In the genomic region with DNA sequence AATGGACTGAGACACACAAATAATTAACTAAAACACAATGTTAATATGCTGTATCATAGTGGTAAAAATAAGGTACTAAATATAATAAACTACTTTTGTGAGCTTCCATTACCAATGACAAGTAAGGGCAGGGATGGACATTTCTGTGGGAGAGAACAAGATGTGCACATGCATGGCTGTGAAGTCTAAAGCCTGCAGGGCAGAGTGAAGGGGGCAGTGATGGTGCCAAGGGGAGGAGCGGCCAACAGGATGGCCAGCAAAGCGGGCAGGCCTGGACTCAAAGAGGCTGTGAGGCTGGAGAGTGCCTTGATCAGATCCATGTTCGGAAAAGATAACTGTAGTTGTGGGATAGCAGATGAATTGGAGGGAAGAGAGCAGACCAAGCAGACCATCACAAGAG, we compare ENCODE assay signal across 16 cellular contexts. TPM values are rescaled to one million over a fixed set of nuclear protein-coding genes. Genes with fewer than 3 reads are reported as not detected.
DNase-seq lines count a peak whose midpoint lies in the region; ATAC-seq and TF ChIP-seq lines count a peak whose summit lies in the region.
"Had no signal": no experiment of that assay in that cellular context is flagged by ENCODE, and none has a peak within 500 bp of the region (broad histone marks: within the 10 kb centered on the region; RNA-seq: fewer than 3 reads in every experiment).

No MANE protein-coding gene starts in this region.

- TF ChIP-seq POLR2A in heart left ventricle (IDR thresholded peaks at IDR 0.05) (no peak), spleen (IDR thresholded peaks at IDR 0.05) (no peak)

- H3K9me3 ChIP-seq in heart left ventricle, result no peaks in the 10 kb centered on the region
- no peaks in the 10 kb centered on the region for H3K9me3 ChIP-seq in right cardiac atrium (ENCODE audit: control insufficient read depth, low read length)
- no peaks in the 10 kb centered on the region for H3K9me3 ChIP-seq in spleen
- no peaks in the 10 kb centered on the region for H3K9me3 ChIP-seq in endodermal cell (ENCODE audit: control insufficient read depth, low read length)
- H3K9me3 ChIP-seq: Caco-2 had no signal

- H3K27me3 ChIP-seq in heart left ventricle (no peaks in the 10 kb centered on the region), right cardiac atrium (ENCODE audit: control insufficient read depth, insufficient read depth) (no peaks in the 10 kb centered on the region), spleen (replicated peaks in 1 of 7) (no peaks in the 10 kb centered on the region), endodermal cell (ENCODE audit: control insufficient read depth, insufficient read depth, low read length, poor library complexity, severe bottlenecking) (no peaks in the 10 kb centered on the region)

- H3K4me3 ChIP-seq in heart left ventricle (no peak overlapping the region), right cardiac atrium (ENCODE audit: low read length) (no peak overlapping the region), spleen (no peak overlapping the region), endodermal cell (ENCODE audit: low read length) (no peak overlapping the region)

- no peak overlapping the region for H3K27ac Mint-ChIP-seq in endodermal cell
- H3K27ac Mint-ChIP-seq: H9 had no signal

- ATAC-seq in Right ventricle myocardium inferior (peak; percentile 78), heart left ventricle (peak; percentile 57 to 78 (median 74)), right cardiac atrium (peak; percentile 60 to 82)
- no peak for ATAC-seq in stimulated activated naive CD8-positive, alpha-beta T cell treated with anti-CD3 and anti-CD28 coated beads, Interleukin-15, Interleukin-2, amounts not matched to agents 100 U/mL and 50 U/mL, for 24 hours

- H3K4me1 ChIP-seq in heart left ventricle (peaks cover 0 to 8% (median 0%) of the 10 kb centered on the region in 12 donors), right cardiac atrium (ENCODE audit: control insufficient read depth, insufficient read depth, low read length) (no peaks in the 10 kb centered on the region), spleen (peaks cover 0 to 13% (median 4%) of the 10 kb centered on the region in 6 donors), endodermal cell (ENCODE audit: control insufficient read depth, insufficient read depth, low read length) (peaks cover 2% of the 10 kb centered on the region)
- H3K4me1 ChIP-seq: Caco-2 had no signal

- H3K27ac ChIP-seq in heart left ventricle (peak overlapping the region in 2 of 12 donors; percentile 9 to 26), right cardiac atrium (ENCODE audit: low read length) (peak overlapping the region; percentile 81), spleen (no peak overlapping the region), endodermal cell (ENCODE audit: low read depth, low read length) (no peak overlapping the region)
- H3K27ac ChIP-seq: 22Rv1 had no signal

- TF ChIP-seq CTCF in heart left ventricle (IDR thresholded peaks at IDR 0.05) (no peak), spleen (IDR thresholded peaks at IDR 0.05 in 8 of 11, conservative IDR thresholded peaks at IDR 0.05 in 3 of 11) (no peak), endodermal cell (conservative IDR thresholded peaks at IDR 0.05) (no peak)

- H3K36me3 Mint-ChIP-seq in endodermal cell (ENCODE audit: low read depth), result peaks cover 24% of the 10 kb centered on the region

- H3K9ac ChIP-seq in endodermal cell (ENCODE audit: extremely low read depth, low read length, poor library complexity, severe bottlenecking), result no peak overlapping the region

- no peaks in the 10 kb centered on the region for H3K4me1 Mint-ChIP-seq in endodermal cell
- H3K4me1 Mint-ChIP-seq: CD14-positive monocyte, H9 had no signal

- WGBS in heart left ventricle, 4 donors, result 74 to 91% (median 87%) methylated on average over 3 of the region's 3 CpGs
- WGBS in right cardiac atrium, result 81% methylated on average over 3 of the region's 3 CpGs
- WGBS in spleen, 5 donors, result 97 to 100% (median 98%) methylated on average over 3 of the region's 3 CpGs
- WGBS in endodermal cell (ENCODE audit: insufficient coverage in 1 of 2, insufficient read length in 1 of 2), 2 experiments, result 94 to 98% methylated on average over 3 of the region's 3 CpGs

- peaks cover 0 to 59% (median 41%) of the 10 kb centered on the region in 9 donors for H3K36me3 ChIP-seq in heart left ventricle
- peaks cover 0 to 63% (median 24%) of the 10 kb centered on the region in 6 donors for H3K36me3 ChIP-seq in spleen
- H3K36me3 ChIP-seq in endodermal cell (ENCODE audit: control insufficient read depth, insufficient read depth, low read length), result peaks cover 26% of the 10 kb centered on the region

- H3K4me3 Mint-ChIP-seq in endodermal cell, result no peak overlapping the region
- H3K4me3 Mint-ChIP-seq: CD14-positive monocyte; CD8-positive, alpha-beta memory T cell; H9 had no signal

- H3K9me3 Mint-ChIP-seq in endodermal cell, result no peaks in the 10 kb centered on the region
- H3K9me3 Mint-ChIP-seq: H9 had no signal

- H3K27me3 Mint-ChIP-seq in endodermal cell (ENCODE audit: insufficient read depth), result no peaks in the 10 kb centered on the region

- intact Hi-C loops in Right ventricle myocardium inferior (cut with DNase I), result no loop called here
- intact Hi-C loops in cardiac septum (cut with DNase I), result no loop called here
- intact Hi-C loops in heart left ventricle (cut with DNase I), result loop anchor here in 1 of 10 donors (10.0 kb wide), 1 partner anchor 54 kb away; no protein-coding TSS in a partner anchor
- intact Hi-C loops in right cardiac atrium (cut with DNase I), result no loop called here
- intact Hi-C loops in spleen (cut with DNase I; ENCODE audit: low total_unique reads), result no loop called here

- no peak for DNase-seq in Right ventricle myocardium inferior (ENCODE audit: missing footprints)
- DNase-seq in cardiac septum (ENCODE audit: low spot score), result no peak
- peak in 1 of 5 donors; percentile 48 for DNase-seq in heart left ventricle
- DNase-seq in right cardiac atrium, result no peak
- DNase-seq in spleen, result peak; percentile 36
- DNase-seq in endodermal cell, result no peak
- no peak for DNase-seq in stimulated activated CD4-positive, alpha-beta T cell treated with anti-CD3 and anti-CD28 coated beads, Interleukin-4, amount 100 ng/mL, for 1 hour
- no peak for DNase-seq in stimulated activated naive CD8-positive, alpha-beta T cell treated with anti-CD3 and anti-CD28 coated beads, Interleukin-15, Interleukin-2, amounts not matched to agents 100 U/mL and 50 U/mL, for 24 hours
- DNase-seq: Caco-2; CD8-positive, alpha-beta memory T cell; DMS53; GF-D8; GOT3; H9 had no signal

RNA-seq across cellular contexts. Expression of a gene that starts 12.5 kb away (rescaled TPM):
- total RNA-seq in Right ventricle myocardium inferior (41.6 TPM), cardiac septum (30.6 TPM), heart left ventricle (10 to 100 TPM; 29.0 to 51.0 (median 40.6) TPM), right cardiac atrium (10 to 100 TPM; 56.5 to 90.7 (median 74.8) TPM), spleen (10 to 100 TPM; 17.5 to 29.8 (median 24.5) TPM), endodermal cell (10 to 100 TPM; 21.8 to 28.9 TPM)
- polyA plus RNA-seq in heart left ventricle (10 to 100 TPM; 24.2 to 39.8 TPM), right cardiac atrium (86.4 TPM), spleen (10 to 100 TPM in 1 of 3 donors, 1 to 10 TPM in 2; 8.1 to 13.5 (median 9.8) TPM)
- polyA plus RNA-seq in endodermal cell (2013, experiment 1 of 2), result 31.6 TPM
- 27.1 TPM for polyA plus RNA-seq in endodermal cell (2013, experiment 2 of 2)

RNA-seq across cellular contexts. Expression of a gene that starts 12.7 kb away (rescaled TPM):
- total RNA-seq in Right ventricle myocardium inferior (172 TPM), cardiac septum (155 TPM), heart left ventricle (100 to 1,000 TPM; 162 to 204 (median 176) TPM), right cardiac atrium (100 to 1,000 TPM; 160 to 183 (median 173) TPM), spleen (100 to 1,000 TPM; 122 to 183 (median 156) TPM), endodermal cell (100 to 1,000 TPM; 345 to 387 TPM)
- polyA plus RNA-seq in heart left ventricle (100 to 1,000 TPM; 123 to 231 TPM), right cardiac atrium (144 TPM), spleen (100 to 1,000 TPM in 2 of 3 donors, 10 to 100 TPM in 1; 93.6 to 129 (median 128) TPM)
- polyA plus RNA-seq in endodermal cell (2013, experiment 1 of 2), result 403 TPM
- 394 TPM for polyA plus RNA-seq in endodermal cell (2013, experiment 2 of 2)

RNA-seq across cellular contexts. Expression of a gene that starts 18.7 kb away (rescaled TPM):
- total RNA-seq in Right ventricle myocardium inferior (16.2 TPM), cardiac septum (21.7 TPM), heart left ventricle (10 to 100 TPM; 10.8 to 26.4 (median 22.9) TPM), right cardiac atrium (10 to 100 TPM; 12.6 to 21.4 (median 18.3) TPM), spleen (10 to 100 TPM; 15.1 to 25.0 (median 15.9) TPM), endodermal cell (10 to 100 TPM; 19.0 to 32.3 TPM)
- polyA plus RNA-seq in heart left ventricle (10 to 100 TPM; 17.3 to 34.8 TPM), right cardiac atrium (19.1 TPM), spleen (10 to 100 TPM; 18.9 to 20.2 (median 20.2) TPM)
- polyA plus RNA-seq in endodermal cell (2013, experiment 1 of 2), result 25.3 TPM
- polyA plus RNA-seq in endodermal cell (2013, experiment 2 of 2), result 26.0 TPM

RNA-seq across cellular contexts. Expression of a gene that starts 47.6 kb away (rescaled TPM):
- total RNA-seq in Right ventricle myocardium inferior, result 265 TPM
- total RNA-seq in cardiac septum, result 115 TPM
- total RNA-seq in heart left ventricle, result 100 to 1,000 TPM in 8 of 9 donors, 10 to 100 TPM in 1; 94.1 to 564 (median 266) TPM
- 100 to 1,000 TPM; 300 to 463 TPM for polyA plus RNA-seq in heart left ventricle
- 100 to 1,000 TPM; 274 to 342 (median 287) TPM for total RNA-seq in right cardiac atrium
- 309 TPM for polyA plus RNA-seq in right cardiac atrium
- under 1 TPM in 4 of 7 donors, not detected in 3; 0.19 to 0.73 (median 0.28) TPM for total RNA-seq in spleen
- polyA plus RNA-seq in spleen, result under 1 TPM; 0.37 to 0.73 (median 0.58) TPM
- under 1 TPM; 0.27 to 0.90 TPM for total RNA-seq in endodermal cell
- 4.9 TPM for polyA plus RNA-seq in endodermal cell (2013, experiment 1 of 2)
- polyA plus RNA-seq in endodermal cell (2013, experiment 2 of 2), result 4.2 TPM
- total RNA-seq: CD8-positive, alpha-beta memory T cell had no signal
- polyA plus RNA-seq: CD14-positive monocyte; CD8-positive, alpha-beta memory T cell had no signal
